Comparison of ENCODE assay signal across 12 cellular contexts in the genomic region with DNA sequence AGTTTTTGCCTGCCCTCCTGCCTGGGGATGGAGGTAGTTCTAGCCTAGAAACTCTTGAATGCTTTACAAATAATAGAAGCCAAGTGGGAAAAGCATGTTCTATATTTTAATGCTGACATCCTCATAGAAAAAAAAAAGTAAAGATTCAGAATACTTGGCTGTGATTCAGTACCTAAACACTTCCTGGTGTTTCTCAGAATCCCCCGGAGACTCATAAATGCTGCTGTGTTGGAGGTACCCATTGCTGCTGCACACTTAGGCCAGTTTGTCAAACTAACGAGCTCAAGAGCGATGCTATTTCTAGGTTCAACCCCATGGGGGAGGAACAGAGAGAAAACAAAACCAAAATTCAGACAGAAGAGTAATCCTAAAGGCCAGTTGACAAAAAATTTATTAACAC. TPM values are rescaled to one million over a fixed set of nuclear protein-coding genes. Genes with fewer than 3 reads are reported as not detected.
A peak's percentile ranks its signal among the peaks of the same experiment; 100 is the strongest.
DNase-seq lines count a peak whose midpoint lies in the region; ATAC-seq and TF ChIP-seq lines count a peak whose summit lies in the region.
"Had no signal": no experiment of that assay in that cellular context is flagged by ENCODE, and none has a peak within 500 bp of the region (broad histone marks: within the 10 kb centered on the region; RNA-seq: fewer than 3 reads in every experiment).

No MANE protein-coding gene starts in this region.

- 56 to 58% methylated on average over 3 of the region's 3 CpGs for WGBS in upper lobe of left lung, 2 donors
- WGBS in endodermal cell (ENCODE audit: insufficient coverage in 1 of 2, insufficient read length in 1 of 2), 2 experiments: 89 to 92% methylated on average over 2 to 3 of the region's 3 CpGs

- no peaks in the 10 kb centered on the region for H3K9me3 ChIP-seq in upper lobe of left lung
- no peaks in the 10 kb centered on the region for H3K9me3 ChIP-seq in endodermal cell (ENCODE audit: control insufficient read depth, low read length)
- H3K9me3 ChIP-seq: BLaER1 treated with 17β-estradiol and CSF1 and Interleukin-3, amounts not matched to agents 10 nM and 100 nM had no signal

- H3K36me3 ChIP-seq in upper lobe of left lung (no peaks in the 10 kb centered on the region), endodermal cell (ENCODE audit: control insufficient read depth, insufficient read depth, low read length) (no peaks in the 10 kb centered on the region)
- H3K36me3 ChIP-seq: BLaER1 treated with 17β-estradiol and CSF1 and Interleukin-3, amounts not matched to agents 10 nM and 100 nM had no signal

- H3K4me3 Mint-ChIP-seq in endodermal cell: no peak overlapping the region
- H3K4me3 Mint-ChIP-seq: immature natural killer cell, naive B cell had no signal

- TF ChIP-seq CTCF in AG09309 (IDR thresholded peaks at IDR 0.05; ENCODE audit: control insufficient read depth, insufficient read depth, low read depth, low read length, missing control alignments) (no peak), upper lobe of left lung (IDR thresholded peaks at IDR 0.05) (no peak), endodermal cell (conservative IDR thresholded peaks at IDR 0.05) (no peak)

- no peaks in the 10 kb centered on the region for H3K27me3 ChIP-seq in upper lobe of left lung
- H3K27me3 ChIP-seq in endodermal cell (ENCODE audit: control insufficient read depth, insufficient read depth, low read length, poor library complexity, severe bottlenecking): no peaks in the 10 kb centered on the region
- H3K27me3 ChIP-seq: BLaER1 treated with 17β-estradiol and CSF1 and Interleukin-3, amounts not matched to agents 10 nM and 100 nM had no signal

- H3K27ac Mint-ChIP-seq in endodermal cell: no peak overlapping the region
- H3K27ac Mint-ChIP-seq: immature natural killer cell had no signal

- ATAC-seq in GM18909 (IDR thresholded peaks at IDR 0.05; ENCODE audit: poor library complexity, unreplicated experiment) (peak; percentile 48), left colon (peak; percentile 66), upper lobe of left lung (ENCODE audit: low FRiP score in 2 of 2) (no peak)
- ATAC-seq: HCT116 had no signal

- TF ChIP-seq POLR2A in upper lobe of left lung (IDR thresholded peaks at IDR 0.05): no peak

- DNase-seq in AG09309 (ENCODE audit: low read depth) (peak; percentile 21), NCI-H82 treated with DMSO at 0.1 percent for 48 hours (lab: John Stamatoyannopoulos, UW; ENCODE audit: unreplicated experiment) (peak; percentile 20), left colon (peak in 1 of 2 donors; percentile 38), upper lobe of left lung (no peak), endodermal cell (no peak)
- DNase-seq in stimulated activated CD4-positive, alpha-beta T cell treated with anti-CD3 and anti-CD28 coated beads, Interleukin-2, amount 100 ng/mL, for 24 hours: no peak
- DNase-seq in activated CD4-positive, alpha-beta T cell treated with anti-CD3 and anti-CD28 coated beads for 48 hours: no peak
- DNase-seq: immature natural killer cell, naive B cell had no signal

- H3K4me1 Mint-ChIP-seq in endodermal cell: no peaks in the 10 kb centered on the region
- H3K4me1 Mint-ChIP-seq: immature natural killer cell had no signal

- TF ChIP-seq EP300 in upper lobe of left lung (IDR thresholded peaks at IDR 0.05): no peak

- H3K4me1 ChIP-seq in upper lobe of left lung (no peaks in the 10 kb centered on the region), endodermal cell (ENCODE audit: control insufficient read depth, insufficient read depth, low read length) (no peaks in the 10 kb centered on the region)

- no peak overlapping the region for H3K4me3 ChIP-seq in AG09309 (ENCODE audit: control insufficient read depth, low read depth, low read length)
- no peak overlapping the region for H3K4me3 ChIP-seq in upper lobe of left lung
- no peak overlapping the region for H3K4me3 ChIP-seq in endodermal cell (ENCODE audit: low read length)
- H3K4me3 ChIP-seq: BLaER1 treated with 17β-estradiol and CSF1 and Interleukin-3, amounts not matched to agents 10 nM and 100 nM had no signal

- H3K27ac ChIP-seq in upper lobe of left lung: no peak overlapping the region
- no peak overlapping the region for H3K27ac ChIP-seq in endodermal cell (ENCODE audit: low read depth, low read length)
- H3K27ac ChIP-seq: BLaER1 treated with 17β-estradiol and CSF1 and Interleukin-3, amounts not matched to agents 10 nM and 100 nM had no signal

- no peaks in the 10 kb centered on the region for H3K9me3 Mint-ChIP-seq in endodermal cell
- H3K9me3 Mint-ChIP-seq: immature natural killer cell, naive B cell had no signal

- no peaks in the 10 kb centered on the region for H3K36me3 Mint-ChIP-seq in endodermal cell (ENCODE audit: low read depth)
- H3K36me3 Mint-ChIP-seq: immature natural killer cell, naive B cell had no signal

- no peaks in the 10 kb centered on the region for H3K27me3 Mint-ChIP-seq in endodermal cell (ENCODE audit: insufficient read depth)

- intact Hi-C loops in left colon (cut with DNase I, micrococcal nuclease): no loop called here

- no peak overlapping the region for H3K9ac ChIP-seq in endodermal cell (ENCODE audit: extremely low read depth, low read length, poor library complexity, severe bottlenecking)
- H3K9ac ChIP-seq: BLaER1 treated with 17β-estradiol and CSF1 and Interleukin-3, amounts not matched to agents 10 nM and 100 nM had no signal

RNA-seq across cellular contexts. Expression of a gene that starts 38.8 kb away (rescaled TPM):
- total RNA-seq in left colon: 10 to 100 TPM; 16.4 to 17.9 TPM
- 10 to 100 TPM in 5 of 6 donors, 1 to 10 TPM in 1; 7.9 to 23.5 (median 12.5) TPM for total RNA-seq in upper lobe of left lung
- 10 to 100 TPM; 24.4 to 32.6 TPM for total RNA-seq in endodermal cell
- 26.5 TPM for polyA plus RNA-seq in endodermal cell (2013, experiment 1 of 2)
- polyA plus RNA-seq in endodermal cell (2013, experiment 2 of 2): 23.6 TPM

Comparison
In these comparisons a context has a peak if more than half of its experiments do, and no peak if none do; other contexts are left out.
1. DNase-seq: peak in AG09309 (single experiment) and NCI-H82 treated with DMSO at 0.1 percent for 48 hours (single experiment); none in upper lobe of left lung (0 of 2), endodermal cell (single experiment), stimulated activated CD4-positive, alpha-beta T cell treated with anti-CD3 and anti-CD28 coated beads, Interleukin-2, amount 100 ng/mL, for 24 hours (0 of 2) and activated CD4-positive, alpha-beta T cell treated with anti-CD3 and anti-CD28 coated beads for 48 hours (single experiment).
2. ATAC-seq: peak in GM18909 (single experiment) and left colon (single experiment); none in upper lobe of left lung (0 of 2).